In genomic region chr11:84642500-84642899, GRCh38 we compare ENCODE assay signal across 27 cellular contexts.
"Had no signal": no experiment of that assay in that cellular context is flagged by ENCODE, and none has a peak within 500 bp of the region (broad histone marks: within the 10 kb centered on the region; RNA-seq: fewer than 3 reads in every experiment).

No MANE protein-coding gene starts in this region.

- H3K4me3 Mint-ChIP-seq: activated CD4-positive, alpha-beta T cell treated with anti-CD3 and anti-CD28 coated beads for 36 hours; activated CD8-positive, alpha-beta memory T cell treated with anti-CD3 and anti-CD28 coated beads, Interleukin-2, amount 10 ng/mL, durations not matched to agents 7 days and 5 days; activated CD8-positive, alpha-beta T cell treated with anti-CD3 and anti-CD28 coated beads, Interleukin-2, amount 10 ng/mL, durations not matched to agents 7 days and 5 days; natural killer cell; neural progenitor cell; stimulated activated effector memory CD8-positive, alpha-beta T cell treated with anti-CD3 and anti-CD28 coated beads, Interleukin-12 subunit alpha, Interleukin-12 subunit beta, amount 100 ng/mL, for 72 hours; stimulated activated naive CD8-positive, alpha-beta T cell treated with anti-CD3 and anti-CD28 coated beads, Interleukin-15, Interleukin-2, amounts not matched to agents 100 ng/mL and 50 ng/mL, for 24 hours; type B pancreatic cell had no signal

- H3K9me3 Mint-ChIP-seq: activated T-helper 2 cell treated with anti-CD3 and anti-CD28 coated beads, Interferon-gamma antibody, Interleukin-2, Interleukin-4, amounts not matched to agents 10 μg/mL and 5 μg/mL and 100 μg/mL, durations not matched to agents 14 hours and 24 hours and 36 hours; neural progenitor cell; type B pancreatic cell had no signal

- H3K27me3 Mint-ChIP-seq: activated CD4-positive, alpha-beta T cell treated with anti-CD3 and anti-CD28 coated beads for 36 hours; activated CD8-positive, alpha-beta memory T cell treated with anti-CD3 and anti-CD28 coated beads, Interleukin-2, amount 10 ng/mL, durations not matched to agents 7 days and 5 days; stimulated activated naive CD8-positive, alpha-beta T cell treated with anti-CD3 and anti-CD28 coated beads, Interleukin-15, Interleukin-2, amounts not matched to agents 100 ng/mL and 50 ng/mL, for 24 hours; type B pancreatic cell had no signal

- H3K4me1 Mint-ChIP-seq: activated CD4-positive, alpha-beta T cell treated with anti-CD3 and anti-CD28 coated beads for 36 hours; activated CD8-positive, alpha-beta memory T cell treated with anti-CD3 and anti-CD28 coated beads, Interleukin-2, amount 10 ng/mL, durations not matched to agents 7 days and 5 days; natural killer cell; stimulated activated effector memory CD8-positive, alpha-beta T cell treated with anti-CD3 and anti-CD28 coated beads, Interleukin-12 subunit alpha, Interleukin-12 subunit beta, amount 100 ng/mL, for 72 hours had no signal

- H3K9me3 ChIP-seq: breast epithelium, esophagus squamous epithelium, psoas muscle, sigmoid colon, uterus had no signal

- H3K27ac ChIP-seq: breast epithelium, esophagus squamous epithelium, neural progenitor cell, parathyroid adenoma, psoas muscle, sigmoid colon, uterus had no signal

- H2AFZ ChIP-seq: neural progenitor cell, parathyroid adenoma had no signal

- H3K36me3 ChIP-seq: breast epithelium, esophagus squamous epithelium, neural progenitor cell, sigmoid colon, uterus had no signal

- H3K4me1 ChIP-seq: breast epithelium, esophagus squamous epithelium, parathyroid adenoma, psoas muscle, sigmoid colon, uterus had no signal

- H3K4me3 ChIP-seq: breast epithelium, esophagus squamous epithelium, neural progenitor cell, psoas muscle, sigmoid colon, uterus had no signal

- H3K36me3 Mint-ChIP-seq: activated CD8-positive, alpha-beta memory T cell treated with anti-CD3 and anti-CD28 coated beads, Interleukin-2, amount 10 ng/mL, durations not matched to agents 7 days and 5 days; activated naive CD4-positive, alpha-beta T cell treated with anti-CD3 and anti-CD28 coated beads, Interleukin-2, amount 50 U/mL, for 72 hours; natural killer cell; neural progenitor cell; stimulated activated effector memory CD8-positive, alpha-beta T cell treated with anti-CD3 and anti-CD28 coated beads, Interleukin-12 subunit alpha, Interleukin-12 subunit beta, amount 100 ng/mL, for 72 hours; type B pancreatic cell had no signal

- ATAC-seq: activated CD4-positive, alpha-beta T cell treated with anti-CD3 and anti-CD28 coated beads for 36 hours; activated CD8-positive, alpha-beta memory T cell treated with anti-CD3 and anti-CD28 coated beads, Interleukin-2, amount 10 ng/mL, durations not matched to agents 7 days and 5 days; activated CD8-positive, alpha-beta T cell treated with anti-CD3 and anti-CD28 coated beads, Interleukin-2, amount 10 ng/mL, durations not matched to agents 7 days and 5 days; activated naive CD4-positive, alpha-beta T cell treated with anti-CD3 and anti-CD28 coated beads, Interleukin-2, amount 50 U/mL, for 72 hours; left cardiac atrium; natural killer cell; psoas muscle; stimulated activated effector memory CD8-positive, alpha-beta T cell treated with anti-CD3 and anti-CD28 coated beads, Interleukin-12 subunit alpha, Interleukin-12 subunit beta, amount 100 ng/mL, for 72 hours had no signal

- H3K4me2 ChIP-seq: neural progenitor cell had no signal

- H3K79me2 ChIP-seq: parathyroid adenoma had no signal

- DNase-seq: activated CD4-positive, alpha-beta T cell treated with anti-CD3 and anti-CD28 coated beads for 36 hours; activated CD4-positive, CD25-positive, alpha-beta regulatory T cell; activated CD8-positive, alpha-beta memory T cell treated with anti-CD3 and anti-CD28 coated beads, Interleukin-2, amount 10 ng/mL, durations not matched to agents 7 days and 5 days; activated CD8-positive, alpha-beta T cell treated with anti-CD3 and anti-CD28 coated beads, Interleukin-2, amount 10 ng/mL, durations not matched to agents 7 days and 5 days; activated T-cell treated with anti-CD3 and anti-CD28 coated beads, Interleukin-2, amount 50 U/mL, for 48 hours; central memory CD4-positive, alpha-beta T cell; esophagus squamous epithelium; foreskin melanocyte; left cardiac atrium; mammary epithelial cell; natural killer cell; occipital lobe; psoas muscle; sigmoid colon; small intestine; stimulated activated CD4-positive, alpha-beta T cell treated with anti-CD3 and anti-CD28 coated beads, Interleukin-4, amount 100 ng/mL, for 24 hours; substantia nigra; T-helper 2 cell; uterus had no signal

- H3K27me3 ChIP-seq: breast epithelium, esophagus squamous epithelium, neural progenitor cell, sigmoid colon, uterus had no signal

- H3K27ac Mint-ChIP-seq: activated CD4-positive, alpha-beta T cell treated with anti-CD3 and anti-CD28 coated beads for 36 hours; activated CD8-positive, alpha-beta memory T cell treated with anti-CD3 and anti-CD28 coated beads, Interleukin-2, amount 10 ng/mL, durations not matched to agents 7 days and 5 days; activated CD8-positive, alpha-beta T cell treated with anti-CD3 and anti-CD28 coated beads, Interleukin-2, amount 10 ng/mL, durations not matched to agents 7 days and 5 days; activated naive CD4-positive, alpha-beta T cell treated with anti-CD3 and anti-CD28 coated beads, Interleukin-2, amount 50 U/mL, for 72 hours; activated T-helper 2 cell treated with anti-CD3 and anti-CD28 coated beads, Interferon-gamma antibody, Interleukin-2, Interleukin-4, amounts not matched to agents 10 μg/mL and 5 μg/mL and 100 μg/mL, durations not matched to agents 14 hours and 24 hours and 36 hours; natural killer cell; neural progenitor cell; stimulated activated effector memory CD8-positive, alpha-beta T cell treated with anti-CD3 and anti-CD28 coated beads, Interleukin-12 subunit alpha, Interleukin-12 subunit beta, amount 100 ng/mL, for 72 hours; stimulated activated naive CD8-positive, alpha-beta T cell treated with anti-CD3 and anti-CD28 coated beads, Interleukin-15, Interleukin-2, amounts not matched to agents 100 ng/mL and 50 ng/mL, for 24 hours; type B pancreatic cell had no signal

- H3K9ac ChIP-seq: neural progenitor cell, parathyroid adenoma had no signal
